8 cellular contexts compared by ENCODE assay signal in genomic region chr10:70815504-70816219, GRCh38. TPM values are rescaled to one million over a fixed set of nuclear protein-coding genes. Genes with fewer than 3 reads are reported as not detected.
DNase-seq lines count a peak whose midpoint lies in the region; ATAC-seq, FAIRE-seq and TF ChIP-seq lines count a peak whose summit lies in the region.

Gene SGPL1 (plus strand): TSS chr10:70815948. CDS start chr10:70816854, 906 bp downstream.

- TF ChIP-seq CTCF in adrenal gland (IDR thresholded peaks at IDR 0.05) (peak; percentile 44 to 100 (median 86)), heart left ventricle (IDR thresholded peaks at IDR 0.05) (peak; percentile 81 to 99 (median 98)), type B pancreatic cell (conservative IDR thresholded peaks at IDR 0.05) (peak; percentile 98)

- peak within 1 kb of the TSS in 3 of 4 donors; percentile 49 to 96 (median 87) for H3K4me3 ChIP-seq in adrenal gland
- H3K4me3 ChIP-seq in heart left ventricle = peak within 1 kb of the TSS; percentile 58 to 96 (median 80)

- no peaks in the 10 kb centered on the region for H3K27me3 ChIP-seq in adrenal gland
- H3K27me3 ChIP-seq in heart left ventricle = no peaks in the 10 kb centered on the region

- peak within 1 kb of the TSS; percentile 96 for H3K4me3 Mint-ChIP-seq in type B pancreatic cell

- H3K27ac ChIP-seq in adrenal gland (peak within 1 kb of the TSS; percentile 64 to 95 (median 88)), heart left ventricle (peak within 1 kb of the TSS; percentile 67 to 95 (median 86))

- WGBS in adrenal gland, 4 donors = 2 to 75% (median 7%) methylated on average over 1 to 58 of the region's 58 CpGs
- 2 to 4% (median 2%) methylated on average over 19 to 58 of the region's 58 CpGs for WGBS in heart left ventricle, 4 donors

- H3K9me3 ChIP-seq in adrenal gland (replicated peaks in 1 of 3) (no peaks in the 10 kb centered on the region), heart left ventricle (no peaks in the 10 kb centered on the region)

- intact Hi-C loops in adrenal gland (cut with DNase I) = loop anchor here (2.0 to 5.0 kb wide), 2 partner anchors 62 to 63 kb away; no protein-coding TSS in a partner anchor
- intact Hi-C loops in heart left ventricle (cut with DNase I) = loop anchor here in 9 of 10 donors (1.0 to 5.0 kb wide), 3 partner anchors 65 to 268 kb away; no protein-coding TSS in a partner anchor
- intact Hi-C loops in posterior vena cava (cut with DNase I) = loop anchor here (5.0 kb wide), 2 partner anchors 67 to 72 kb away; partner anchors contain the start of gene PCBD1 (in 1 of the 2)

- H3K36me3 ChIP-seq in adrenal gland (replicated peaks in 1 of 2) (peaks cover 0 to 20% of the 10 kb centered on the region in 2 donors), heart left ventricle (peaks cover 0 to 28% (median 19%) of the 10 kb centered on the region in 9 donors)

- ATAC-seq in heart left ventricle = peak; percentile 87 to 98 (median 97)

- no peaks in the 10 kb centered on the region for H3K27me3 Mint-ChIP-seq in type B pancreatic cell

- TF ChIP-seq POLR2A in H54 (IDR thresholded peaks at IDR 0.05; ENCODE audit: low read depth, low read length) = peak; percentile 65
- peak in 1 of 2 donors; percentile 6 for TF ChIP-seq POLR2A in adrenal gland (IDR thresholded peaks at IDR 0.05)
- peak in 1 of 2 donors; percentile 70 for TF ChIP-seq POLR2A in heart left ventricle (IDR thresholded peaks at IDR 0.05)

- H3K9me3 Mint-ChIP-seq in type B pancreatic cell = no peaks in the 10 kb centered on the region

- peaks cover 12% of the 10 kb centered on the region for H3K4me1 Mint-ChIP-seq in type B pancreatic cell (ENCODE audit: unreplicated experiment)

- DNase-seq in GM04504 (ENCODE audit: low read depth) (peak; percentile 67), H54 (ENCODE audit: insufficient read length, low spot score) (peak; percentile 97), M059J (ENCODE audit: low read depth) (peak; percentile 78), T-helper 1 cell (peak; percentile 64 to 80 (median 75)), adrenal gland (peak; percentile 79 to 92 (median 90)), heart left ventricle (peak; percentile 81 to 93 (median 88)), posterior vena cava (ENCODE audit: low spot score) (peak; percentile 95), type B pancreatic cell (ENCODE audit: extremely low spot score, unreplicated experiment) (peak; percentile 95)

- H3K4me1 ChIP-seq in adrenal gland (replicated peaks in 1 of 2) (peaks cover 7 to 20% of the 10 kb centered on the region in 2 donors), heart left ventricle (peaks cover 0 to 25% (median 11%) of the 10 kb centered on the region in 12 donors)

- H3K36me3 Mint-ChIP-seq in type B pancreatic cell = peaks cover 20% of the 10 kb centered on the region

- FAIRE-seq in H54 (lab: Jason Lieb, UNC) = no peak

- H3K27ac Mint-ChIP-seq in type B pancreatic cell = peak within 1 kb of the TSS; percentile 93

RNA-seq across cellular contexts. Expression of gene SGPL1, which starts in this region (rescaled TPM):
- total RNA-seq in M059J (2014; rRNA removed; shearing (Covaris generic)) = 25.8 and 26.5 TPM in 2 replicates
- 10 to 100 TPM; 31.3 to 47.9 (median 34.5) TPM for total RNA-seq in adrenal gland
- polyA plus RNA-seq in adrenal gland = 10 to 100 TPM in 2 of 3 donors, 1 to 10 TPM in 1; 8.7 to 17.0 (median 16.0) TPM
- 10 to 100 TPM in 8 of 9 donors, 1 to 10 TPM in 1; 9.0 to 32.3 (median 12.2) TPM for total RNA-seq in heart left ventricle
- polyA plus RNA-seq in heart left ventricle = 10 to 100 TPM in 1 of 2 donors, 1 to 10 TPM in 1; 2.9 to 11.4 TPM
- 10 to 100 TPM; 27.9 to 37.2 TPM for total RNA-seq in posterior vena cava
- total RNA-seq in type B pancreatic cell (ENCODE audit: low replicate concordance) = 70.5 and 84.3 TPM in 2 replicates

Comparison
In these comparisons a context has a peak if more than half of its experiments do, and no peak if none do; other contexts are left out.
1. Peak in every context shown above with its lines: DNase-seq, ATAC-seq, H3K4me3 ChIP-seq and H3K27ac ChIP-seq.